Comparison of ENCODE assay signal across 14 cellular contexts in genomic region chr14:68167019-68167716, GRCh38.
"Had no signal": no experiment of that assay in that cellular context is flagged by ENCODE, and none has a peak within 500 bp of the region (broad histone marks: within the 10 kb centered on the region; RNA-seq: fewer than 3 reads in every experiment).

No MANE protein-coding gene starts in this region.

- H3K4me3 ChIP-seq: gastrocnemius medialis, right atrium auricular region, tibial nerve had no signal

- H2AFZ ChIP-seq: parathyroid adenoma had no signal

- H3K4me1 ChIP-seq: parathyroid adenoma, right atrium auricular region had no signal

- H3K27me3 ChIP-seq: gastrocnemius medialis, right atrium auricular region, tibial nerve had no signal

- H3K9ac ChIP-seq: parathyroid adenoma had no signal

- ATAC-seq: gastrocnemius medialis; left ventricle myocardium superior; stimulated activated effector memory CD8-positive, alpha-beta T cell treated with anti-CD3 and anti-CD28 coated beads, Interleukin-12 subunit alpha, Interleukin-12 subunit beta, amount 100 ng/mL, for 72 hours had no signal

- H3K36me3 ChIP-seq: gastrocnemius medialis, right atrium auricular region, tibial nerve had no signal

- H3K27ac ChIP-seq: gastrocnemius medialis, parathyroid adenoma, right atrium auricular region, tibial nerve had no signal

- H3K9me3 ChIP-seq: gastrocnemius medialis, right atrium auricular region, tibial nerve had no signal

- H3K79me2 ChIP-seq: parathyroid adenoma had no signal

- FAIRE-seq: astrocyte, kidney had no signal

- DNase-seq: activated CD4-positive, alpha-beta memory T cell treated with anti-CD3 and anti-CD28 coated beads, Interleukin-2, amount 10 ng/mL, durations not matched to agents 7 days and 5 days; activated CD8-positive, alpha-beta memory T cell treated with anti-CD3 and anti-CD28 coated beads, Interleukin-2, amount 50 U/mL, for 4 hours; activated naive CD4-positive, alpha-beta T cell; effector CD4-positive, alpha-beta T cell; gastrocnemius medialis; kidney; left ventricle myocardium superior; mesenchymal stem cell; T-helper 9 cell had no signal
